Comparison of ENCODE assay signal across 14 cellular contexts in the genomic region with DNA sequence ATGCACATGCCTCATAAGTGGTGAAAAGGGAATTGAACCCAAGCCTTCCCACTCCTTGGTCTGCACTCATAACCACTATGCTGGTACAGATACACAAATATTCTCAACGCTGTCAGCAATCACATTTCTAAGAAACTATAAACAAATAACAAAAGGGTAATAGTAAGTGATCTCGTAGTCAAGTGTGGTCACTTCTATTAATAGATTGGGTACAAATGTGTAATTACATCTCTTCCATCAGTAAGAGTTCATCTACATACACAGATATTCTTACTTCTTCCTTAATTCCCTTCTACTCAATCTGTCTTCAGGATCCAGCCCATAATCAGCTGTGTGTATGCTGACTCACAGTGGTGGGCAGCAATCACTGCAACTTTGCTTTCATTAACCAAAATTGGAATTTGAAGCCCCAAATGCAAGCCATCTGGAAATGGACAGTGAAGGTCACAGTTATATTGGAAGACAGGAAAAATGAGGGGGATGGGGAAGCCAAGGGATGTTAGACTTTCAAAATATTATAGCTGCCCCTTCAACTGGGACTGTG. TPM values are rescaled to one million over a fixed set of nuclear protein-coding genes. Genes with fewer than 3 reads are reported as not detected.
DNase-seq lines count a peak whose midpoint lies in the region; ATAC-seq, FAIRE-seq and TF ChIP-seq lines count a peak whose summit lies in the region.
"Had no signal": no experiment of that assay in that cellular context is flagged by ENCODE, and none has a peak within 500 bp of the region (broad histone marks: within the 10 kb centered on the region; RNA-seq: fewer than 3 reads in every experiment).

No MANE protein-coding gene starts in this region.

- no peaks in the 10 kb centered on the region for H3K9me3 Mint-ChIP-seq in activated CD4-positive, alpha-beta memory T cell treated with anti-CD3 and anti-CD28 coated beads, Interleukin-2, amount 10 ng/mL, durations not matched to agents 7 days and 5 days

- H3K27ac ChIP-seq in thyroid gland, result no peak overlapping the region
- no peak overlapping the region for H3K27ac ChIP-seq in pancreas
- H3K27ac ChIP-seq: epithelial cell of prostate, tibial artery had no signal

- intact Hi-C loops in thyroid gland (cut with DNase I), result loop anchor here (5.0 to 10.0 kb wide), 3 partner anchors 97 to 454 kb away; a partner anchor contains a TSS
- intact Hi-C loops in pancreas (cut with DNase I), result loop anchor here (5.0 to 10.0 kb wide), 4 partner anchors 102 to 454 kb away; a partner anchor contains a TSS

- no peak for TF ChIP-seq POLR2A in thyroid gland (IDR thresholded peaks at IDR 0.05)

- H3K36me3 ChIP-seq in adipocyte (ENCODE audit: control insufficient read depth, insufficient read depth, low read length, severe bottlenecking) (no peaks in the 10 kb centered on the region), thyroid gland (no peaks in the 10 kb centered on the region), pancreas (no peaks in the 10 kb centered on the region)
- H3K36me3 ChIP-seq: tibial artery had no signal

- DNase-seq in D341Med (ENCODE audit: low spot score), result peak; percentile 24
- peak; percentile 19 for DNase-seq in HS-5 (ENCODE audit: low read depth)
- DNase-seq in adipocyte (ENCODE audit: low read depth), result peak; percentile 54
- DNase-seq in lung microvascular endothelial cell (ENCODE audit: low read depth in 2 of 2), result peak; percentile 16 to 22
- DNase-seq in stimulated activated CD4-positive, alpha-beta T cell treated with anti-CD3 and anti-CD28 coated beads, Interleukin-15, amount 100 ng/mL, for 24 hours, result no peak
- no peak for DNase-seq in activated CD4-positive, alpha-beta memory T cell treated with anti-CD3 and anti-CD28 coated beads, Interleukin-2, amount 10 ng/mL, durations not matched to agents 7 days and 5 days
- DNase-seq in thyroid gland, result no peak
- DNase-seq in pancreas, result no peak
- DNase-seq: activated CD4-positive, CD25-positive, alpha-beta regulatory T cell; activated naive CD4-positive, alpha-beta T cell treated with Interleukin-2 at 50 U/mL for 16 hours; midbrain; NCI-H526 treated with DMSO at 0.1 percent for 48 hours; tibial artery had no signal

- no peaks in the 10 kb centered on the region for H3K9me3 ChIP-seq in adipocyte (ENCODE audit: control insufficient read depth, low read length)
- no peaks in the 10 kb centered on the region for H3K9me3 ChIP-seq in thyroid gland
- H3K9me3 ChIP-seq in pancreas, result no peaks in the 10 kb centered on the region
- H3K9me3 ChIP-seq: tibial artery had no signal

- no peak overlapping the region for H3K27ac Mint-ChIP-seq in activated CD4-positive, alpha-beta memory T cell treated with anti-CD3 and anti-CD28 coated beads, Interleukin-2, amount 10 ng/mL, durations not matched to agents 7 days and 5 days

- no peak overlapping the region for H3K4me3 Mint-ChIP-seq in activated CD4-positive, alpha-beta memory T cell treated with anti-CD3 and anti-CD28 coated beads, Interleukin-2, amount 10 ng/mL, durations not matched to agents 7 days and 5 days

- peaks cover 11% of the 10 kb centered on the region for H3K4me1 ChIP-seq in adipocyte (ENCODE audit: control insufficient read depth, insufficient read depth, low read length)
- no peaks in the 10 kb centered on the region for H3K4me1 ChIP-seq in thyroid gland
- no peaks in the 10 kb centered on the region for H3K4me1 ChIP-seq in pancreas

- peak overlapping the region; percentile 39 for H3K9ac ChIP-seq in adipocyte (ENCODE audit: low read length)

- TF ChIP-seq CTCF in thyroid gland (IDR thresholded peaks at IDR 0.05) (no peak), pancreas (IDR thresholded peaks at IDR 0.05) (no peak)

- WGBS in thyroid gland, 2 donors, result 82 to 83% methylated on average over 2 of the region's 2 CpGs
- WGBS in pancreas, 2 donors, result 55 to 74% methylated on average over 2 of the region's 2 CpGs

- H3K27me3 ChIP-seq in adipocyte (replicated peaks; ENCODE audit: control insufficient read depth, insufficient read depth, low read length) (no peaks in the 10 kb centered on the region), thyroid gland (no peaks in the 10 kb centered on the region), pancreas (no peaks in the 10 kb centered on the region)
- H3K27me3 ChIP-seq: tibial artery had no signal

- H3K4me1 Mint-ChIP-seq in activated CD4-positive, alpha-beta memory T cell treated with anti-CD3 and anti-CD28 coated beads, Interleukin-2, amount 10 ng/mL, durations not matched to agents 7 days and 5 days, result no peaks in the 10 kb centered on the region

- peaks cover 8% of the 10 kb centered on the region for H3K27me3 Mint-ChIP-seq in activated CD4-positive, alpha-beta memory T cell treated with anti-CD3 and anti-CD28 coated beads, Interleukin-2, amount 10 ng/mL, durations not matched to agents 7 days and 5 days

- H3K36me3 Mint-ChIP-seq in activated CD4-positive, alpha-beta memory T cell treated with anti-CD3 and anti-CD28 coated beads, Interleukin-2, amount 10 ng/mL, durations not matched to agents 7 days and 5 days (ENCODE audit: low read depth), result no peaks in the 10 kb centered on the region

- POLR2A ChIA-PET in activated CD4-positive, alpha-beta memory T cell treated with anti-CD3 and anti-CD28 coated beads, Interleukin-2, amount 10 ng/mL, durations not matched to agents 7 days and 5 days (lab: Charles Lee), result no interaction called here

- CTCF ChIA-PET in activated CD4-positive, alpha-beta memory T cell treated with anti-CD3 and anti-CD28 coated beads, Interleukin-2, amount 10 ng/mL, durations not matched to agents 7 days and 5 days (lab: Charles Lee), result interaction anchor here (1.0 kb wide), 1 partner anchor 298 kb away, joined by 3 read pairs; no protein-coding TSS in a partner anchor

- H3K4me3 ChIP-seq in adipocyte (ENCODE audit: low read length) (peak overlapping the region; percentile 51), thyroid gland (replicated peaks in 1 of 3) (no peak overlapping the region), pancreas (no peak overlapping the region)
- H3K4me3 ChIP-seq: tibial artery had no signal

- ATAC-seq in pancreas, result no peak

- FAIRE-seq in pancreas (lab: Jason Lieb, UNC), result no peak

RNA-seq across cellular contexts. Expression of a gene that starts 6.7 kb away (rescaled TPM):
- total RNA-seq in lung microvascular endothelial cell (not detected in 2 replicates), thyroid gland (not detected), pancreas (under 1 TPM; 0.12 to 0.46 (median 0.37) TPM)
- not detected for total RNA-seq in activated CD4-positive, alpha-beta memory T cell treated with anti-CD3 and anti-CD28 coated beads, Interleukin-2, amount 10 ng/mL, durations not matched to agents 7 days and 5 days
- polyA plus RNA-seq in pancreas, result under 1 TPM; 0.30 to 0.31 TPM

Comparison
In these comparisons a context has a peak if more than half of its experiments do, and no peak if none do; other contexts are left out.
1. DNase-seq: peak in D341Med (single experiment), HS-5 (single experiment), adipocyte (single experiment) and lung microvascular endothelial cell (2 of 2); none in stimulated activated CD4-positive, alpha-beta T cell treated with anti-CD3 and anti-CD28 coated beads, Interleukin-15, amount 100 ng/mL, for 24 hours (single experiment), activated CD4-positive, alpha-beta memory T cell treated with anti-CD3 and anti-CD28 coated beads, Interleukin-2, amount 10 ng/mL, durations not matched to agents 7 days and 5 days (single experiment), thyroid gland (0 of 2) and pancreas (0 of 6).